ENCODE assay signal across 8 cellular contexts in the genomic region with DNA sequence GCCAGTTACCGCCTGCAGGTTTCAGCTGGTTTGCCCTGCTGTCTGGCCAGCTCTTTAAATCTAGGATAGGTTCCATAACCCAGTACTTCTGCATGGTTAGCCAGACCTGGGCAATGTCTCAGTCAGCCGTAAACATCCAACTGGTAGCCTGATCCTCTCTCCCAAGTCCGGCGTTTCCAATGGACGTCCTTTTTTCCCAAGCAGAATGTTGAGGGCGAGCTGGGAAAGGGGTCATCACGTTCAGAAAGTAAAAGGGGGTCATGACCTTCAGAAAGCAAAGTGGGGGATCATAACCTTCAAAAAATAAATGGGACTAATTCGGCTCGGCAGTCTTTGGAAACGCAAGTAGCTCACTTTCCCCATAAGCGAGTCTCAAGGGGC. TPM values are rescaled to one million over a fixed set of nuclear protein-coding genes. Genes with fewer than 3 reads are reported as not detected.
DNase-seq lines count a peak whose midpoint lies in the region; ATAC-seq and TF ChIP-seq lines count a peak whose summit lies in the region.

No MANE protein-coding gene starts in this region.

- no peak for DNase-seq in heart right ventricle
- DNase-seq in left ventricle myocardium superior: no peak
- DNase-seq in activated naive CD8-positive, alpha-beta T cell treated with anti-CD3 and anti-CD28 coated beads, Interleukin-2, amount 10 ng/mL, durations not matched to agents 7 days and 5 days: no peak
- DNase-seq in lower lobe of right lung: no peak
- no peak for DNase-seq in upper lobe of left lung
- no peak for DNase-seq in NAMALWA (ENCODE audit: low spot score)
- DNase-seq in thyroid gland: no peak

- peak overlapping the region; percentile 76 for H3K4me3 Mint-ChIP-seq in activated naive CD8-positive, alpha-beta T cell treated with anti-CD3 and anti-CD28 coated beads, Interleukin-2, amount 10 ng/mL, durations not matched to agents 7 days and 5 days

- H3K27me3 ChIP-seq in heart right ventricle (peaks cover 3 to 26% (median 13%) of the 10 kb centered on the region in 7 donors), lower lobe of right lung (ENCODE audit: low read depth) (no peaks in the 10 kb centered on the region), upper lobe of left lung (no peaks in the 10 kb centered on the region), thyroid gland (no peaks in the 10 kb centered on the region)

- H3K4me1 ChIP-seq in heart right ventricle (peaks cover 0 to 12% (median 9%) of the 10 kb centered on the region in 9 donors), lower lobe of right lung (no peaks in the 10 kb centered on the region), upper lobe of left lung (peaks cover 0 to 11% (median 0%) of the 10 kb centered on the region in 4 donors), thyroid gland (no peaks in the 10 kb centered on the region)

- H3K9me3 Mint-ChIP-seq in activated naive CD8-positive, alpha-beta T cell treated with anti-CD3 and anti-CD28 coated beads, Interleukin-2, amount 10 ng/mL, durations not matched to agents 7 days and 5 days: no peaks in the 10 kb centered on the region

- WGBS in heart right ventricle, 2 donors: 71 to 72% methylated on average over 11 of the region's 11 CpGs
- WGBS in upper lobe of left lung, 2 donors: 53 to 74% methylated on average over 11 of the region's 11 CpGs
- WGBS in thyroid gland, 2 donors: 79 to 80% methylated on average over 11 of the region's 11 CpGs

- no peak for TF ChIP-seq EP300 in upper lobe of left lung (IDR thresholded peaks at IDR 0.05)

- H3K9me3 ChIP-seq in heart right ventricle (no peaks in the 10 kb centered on the region), lower lobe of right lung (no peaks in the 10 kb centered on the region), upper lobe of left lung (no peaks in the 10 kb centered on the region), thyroid gland (no peaks in the 10 kb centered on the region)

- peaks cover 32% of the 10 kb centered on the region for H3K27me3 Mint-ChIP-seq in activated naive CD8-positive, alpha-beta T cell treated with anti-CD3 and anti-CD28 coated beads, Interleukin-2, amount 10 ng/mL, durations not matched to agents 7 days and 5 days

- peaks cover 5% of the 10 kb centered on the region for H3K4me1 Mint-ChIP-seq in activated naive CD8-positive, alpha-beta T cell treated with anti-CD3 and anti-CD28 coated beads, Interleukin-2, amount 10 ng/mL, durations not matched to agents 7 days and 5 days

- POLR2A ChIA-PET in activated naive CD8-positive, alpha-beta T cell treated with anti-CD3 and anti-CD28 coated beads, Interleukin-2, amount 10 ng/mL, durations not matched to agents 7 days and 5 days (lab: Charles Lee): no interaction called here

- H3K4me3 ChIP-seq in heart right ventricle (peak overlapping the region; percentile 19 to 72 (median 58)), lower lobe of right lung (peak overlapping the region; percentile 63), upper lobe of left lung (peak overlapping the region in 3 of 4 donors; percentile 49 to 62 (median 61)), thyroid gland (replicated peaks in 1 of 3) (peak overlapping the region in 1 of 3 donors; percentile 34)

- TF ChIP-seq CTCF in heart right ventricle (IDR thresholded peaks at IDR 0.05) (no peak), lower lobe of right lung (IDR thresholded peaks at IDR 0.05) (no peak), upper lobe of left lung (IDR thresholded peaks at IDR 0.05) (no peak), thyroid gland (IDR thresholded peaks at IDR 0.05) (no peak)

- H3K27ac Mint-ChIP-seq in activated naive CD8-positive, alpha-beta T cell treated with anti-CD3 and anti-CD28 coated beads, Interleukin-2, amount 10 ng/mL, durations not matched to agents 7 days and 5 days: no peak overlapping the region

- H3K27ac ChIP-seq in heart right ventricle: no peak overlapping the region
- peak overlapping the region; percentile 80 for H3K27ac ChIP-seq in lower lobe of right lung
- H3K27ac ChIP-seq in upper lobe of left lung: peak overlapping the region in 3 of 4 donors; percentile 69 to 86 (median 83)
- H3K27ac ChIP-seq in thyroid gland: no peak overlapping the region

- H3K36me3 Mint-ChIP-seq in activated naive CD8-positive, alpha-beta T cell treated with anti-CD3 and anti-CD28 coated beads, Interleukin-2, amount 10 ng/mL, durations not matched to agents 7 days and 5 days: no peaks in the 10 kb centered on the region

- no peak for TF ChIP-seq POLR2A in upper lobe of left lung (IDR thresholded peaks at IDR 0.05)
- TF ChIP-seq POLR2A in thyroid gland (IDR thresholded peaks at IDR 0.05): no peak

- H3K36me3 ChIP-seq in heart right ventricle: no peaks in the 10 kb centered on the region
- no peaks in the 10 kb centered on the region for H3K36me3 ChIP-seq in lower lobe of right lung
- no peaks in the 10 kb centered on the region for H3K36me3 ChIP-seq in upper lobe of left lung
- H3K36me3 ChIP-seq in thyroid gland: no peaks in the 10 kb centered on the region

- intact Hi-C loops in heart right ventricle (cut with DNase I) (no loop called here), left ventricle myocardium superior (cut with micrococcal nuclease) (no loop called here), lower lobe of right lung (cut with DNase I) (no loop called here), thyroid gland (cut with DNase I) (no loop called here)

- ATAC-seq in heart right ventricle (no peak), left ventricle myocardium superior (no peak), lower lobe of right lung (peak in 1 of 2 donors; percentile 8), upper lobe of left lung (ENCODE audit: low FRiP score in 2 of 2) (no peak), GM21737 (IDR thresholded peaks at IDR 0.05; ENCODE audit: unreplicated experiment) (no peak)
- ATAC-seq in activated naive CD8-positive, alpha-beta T cell treated with anti-CD3 and anti-CD28 coated beads, Interleukin-2, amount 10 ng/mL, durations not matched to agents 7 days and 5 days (ENCODE audit: low read depth): no peak

RNA-seq across cellular contexts. Expression of gene PON3, which starts 0.4 kb away (rescaled TPM):
- total RNA-seq in heart right ventricle (1 to 10 TPM in 1 of 10 donors, under 1 TPM in 8, not detected in 1; 0.23 to 1.0 (median 0.62) TPM), left ventricle myocardium superior (0.77 TPM), lower lobe of right lung (25.6 TPM), upper lobe of left lung (10 to 100 TPM; 10.4 to 67.2 (median 23.2) TPM), thyroid gland (10 to 100 TPM in 2 of 4 donors, 1 to 10 TPM in 2; 4.2 to 11.8 (median 8.6) TPM)
- 1 to 10 TPM in 1 of 2 donors, under 1 TPM in 1; 0.64 to 2.7 TPM for polyA plus RNA-seq in heart right ventricle
- total RNA-seq in activated naive CD8-positive, alpha-beta T cell treated with anti-CD3 and anti-CD28 coated beads, Interleukin-2, amount 10 ng/mL, durations not matched to agents 7 days and 5 days: not detected

RNA-seq across cellular contexts. Expression of gene PON2, which starts 39.1 kb away (rescaled TPM):
- total RNA-seq in heart right ventricle (10 to 100 TPM; 24.9 to 43.4 (median 32.0) TPM), left ventricle myocardium superior (39.9 TPM), lower lobe of right lung (168 TPM), upper lobe of left lung (100 to 1,000 TPM; 128 to 476 (median 197) TPM), thyroid gland (10 to 100 TPM; 76.7 to 96.9 (median 94.2) TPM)
- 10 to 100 TPM; 24.8 to 35.8 TPM for polyA plus RNA-seq in heart right ventricle
- 1 to 10 TPM; 6.5 to 8.6 TPM for total RNA-seq in activated naive CD8-positive, alpha-beta T cell treated with anti-CD3 and anti-CD28 coated beads, Interleukin-2, amount 10 ng/mL, durations not matched to agents 7 days and 5 days

Comparison
In these comparisons a context has a peak if more than half of its experiments do, and no peak if none do; other contexts are left out.
1. H3K27ac ChIP-seq: peak in lower lobe of right lung (single experiment) and upper lobe of left lung (3 of 4); none in heart right ventricle (0 of 10) and thyroid gland (0 of 3).